In genomic region chr3:126998320-126998719, GRCh38 we compare ENCODE assay signal across 16 cellular contexts. TPM values are rescaled to one million over a fixed set of nuclear protein-coding genes. Genes with fewer than 3 reads are reported as not detected.
A peak's percentile ranks its signal among the peaks of the same experiment; 100 is the strongest.
DNase-seq lines count a peak whose midpoint lies in the region; ATAC-seq, FAIRE-seq and TF ChIP-seq lines count a peak whose summit lies in the region.
"Had no signal": no experiment of that assay in that cellular context is flagged by ENCODE, and none has a peak within 500 bp of the region (broad histone marks: within the 10 kb centered on the region; RNA-seq: fewer than 3 reads in every experiment).

No MANE protein-coding gene starts in this region.

- H3K4me2 ChIP-seq in GM12878 (ENCODE audit: control insufficient read depth, insufficient read depth) (no peak overlapping the region), neuronal stem cell (ENCODE audit: insufficient read depth, low read length, poor library complexity, severe bottlenecking) (no peak overlapping the region), trophoblast cell (ENCODE audit: low read length) (no peak overlapping the region)

- H3K36me3 ChIP-seq in HUES6 (ENCODE audit: control insufficient read depth, insufficient read depth, low read length) (peaks cover 18% of the 10 kb centered on the region), GM12878 (ENCODE audit: control insufficient read depth in 2 of 2, insufficient read depth in 2 of 2, low read length in 1 of 2) (peaks cover 0 to 6% of the 10 kb centered on the region in 2 experiments; a peak in 2 of 4 replicates), neuronal stem cell (replicated peaks in 1 of 2; ENCODE audit: control insufficient read depth in 2 of 2, insufficient read depth in 2 of 2, low read length in 2 of 2) (peaks cover 27 to 53% of the 10 kb centered on the region in 2 donors), trophoblast cell (ENCODE audit: control insufficient read depth in 1 of 2, insufficient read depth in 2 of 2, low read length in 2 of 2) (peaks cover 24 to 31% of the 10 kb centered on the region in 2 experiments)

- ATAC-seq in GM12878 (no peak), left cardiac atrium (no peak)
- ATAC-seq: activated CD4-positive, alpha-beta T cell treated with anti-CD3 and anti-CD28 coated beads for 36 hours; left lobe of liver had no signal

- H2BK12ac ChIP-seq in neuronal stem cell (ENCODE audit: low read length) (no peak overlapping the region), trophoblast cell (ENCODE audit: low read length) (no peak overlapping the region)

- H3K9ac ChIP-seq in HUES6 (ENCODE audit: low read length): no peak overlapping the region
- H3K9ac ChIP-seq in GM12878 (ENCODE audit: control insufficient read depth, insufficient read depth, low read length): no peak overlapping the region
- peak overlapping the region; percentile 50 for H3K9ac ChIP-seq in neuronal stem cell (ENCODE audit: low read depth, low read length, poor library complexity)
- no peak overlapping the region for H3K9ac ChIP-seq in trophoblast cell (ENCODE audit: low read length)

- H3K4ac ChIP-seq in neuronal stem cell (ENCODE audit: low read length): no peak overlapping the region
- H3K4ac ChIP-seq in trophoblast cell (ENCODE audit: low read depth, low read length): no peak overlapping the region

- POLR2A ChIA-PET in GM12878 (lab: Charles Lee): no interaction called here

- no peak for TF ChIP-seq POLR2A in GM12878 (IDR thresholded peaks at IDR 0.05; ENCODE audit: low read depth, low read length)

- in situ Hi-C loops in GM12878 (cut with MboI): no loop called here

- TF ChIP-seq CTCF in C4-2B (conservative IDR thresholded peaks at IDR 0.05): no peak
- TF ChIP-seq CTCF in GM12878 (IDR thresholded peaks at IDR 0.05 in 2 of 3, conservative IDR thresholded peaks at IDR 0.05 in 1 of 3; ENCODE audit: control insufficient read depth in 2 of 3, extremely low read depth in 1 of 3, insufficient read depth in 1 of 3, low read depth in 3 of 3, low read length in 3 of 3): no peak

- H3K18ac ChIP-seq in neuronal stem cell (ENCODE audit: low read length) (peak overlapping the region; percentile 72), trophoblast cell (ENCODE audit: low read length) (no peak overlapping the region)

- DNase-seq in GM12878 (ENCODE audit: low read depth, low spot score): no peak
- DNase-seq in neuronal stem cell (ENCODE audit: low spot score): no peak
- no peak for DNase-seq in left cardiac atrium
- DNase-seq in AG08396 (ENCODE audit: low spot score): no peak
- no peak for DNase-seq in NCI-H345 (lab: John Stamatoyannopoulos, UW)
- DNase-seq in trophoblast cell: no peak
- DNase-seq: activated CD4-positive, alpha-beta T cell treated with anti-CD3 and anti-CD28 coated beads for 36 hours; HCEC 1CT; NCI-H526; nucleus accumbens; SHP77; stimulated activated CD4-positive, alpha-beta T cell treated with anti-CD3 and anti-CD28 coated beads, Interleukin-12 subunit alpha, Interleukin-12 subunit beta, amount 100 ng/mL, for 4 hours had no signal

- H4K91ac ChIP-seq in neuronal stem cell (ENCODE audit: low read depth, low read length, poor library complexity): no peak overlapping the region
- no peak overlapping the region for H4K91ac ChIP-seq in trophoblast cell (ENCODE audit: low read depth, low read length)

- intact Hi-C loops in GM12878 (cut with micrococcal nuclease; ENCODE audit: unreplicated experiment) (no loop called here), left cardiac atrium (cut with DNase I) (no loop called here)

- WGBS in GM12878 (ENCODE audit: insufficient coverage, insufficient replicate concordance, low lambda C conversion rate, missing lambda C conversion rate): 78% methylated on average over 4 of the region's 4 CpGs
- no CpG with 5 or more reads among the region's 4 CpGs for WGBS in neuronal stem cell (ENCODE audit: extremely low coverage in 2 of 2, insufficient read length in 2 of 2, insufficient replicate concordance in 1 of 2), 2 donors
- WGBS in trophoblast cell (ENCODE audit: extremely low coverage, insufficient coverage, insufficient read length): no CpG with 5 or more reads among the region's 4 CpGs

- H4K8ac ChIP-seq in neuronal stem cell (ENCODE audit: low read depth, low read length) (peak overlapping the region; percentile 9), trophoblast cell (ENCODE audit: low read depth, low read length) (no peak overlapping the region)

- no peaks in the 10 kb centered on the region for H3K27me3 ChIP-seq in HUES6 (ENCODE audit: control insufficient read depth, insufficient read depth, low read length)
- H3K27me3 ChIP-seq in GM12878 (replicated peaks in 1 of 2; ENCODE audit: control insufficient read depth in 2 of 2, insufficient read depth in 2 of 2, low read length in 1 of 2): no peaks in the 10 kb centered on the region
- H3K27me3 ChIP-seq in neuronal stem cell (ENCODE audit: control insufficient read depth in 3 of 3, insufficient read depth in 3 of 3, low read depth in 1 of 3, low read length in 3 of 3): no peaks in the 10 kb centered on the region
- no peaks in the 10 kb centered on the region for H3K27me3 ChIP-seq in trophoblast cell (ENCODE audit: insufficient read depth, low read length)

- no peaks in the 10 kb centered on the region for H3K79me2 ChIP-seq in GM12878 (ENCODE audit: control insufficient read depth, insufficient read depth, low read length)
- H3K79me2 ChIP-seq in trophoblast cell (ENCODE audit: control insufficient read depth, insufficient read depth, low read length, poor library complexity): peaks cover 2% of the 10 kb centered on the region

- peaks cover 3% of the 10 kb centered on the region; the same call in 1 of the 2 replicates for H4K20me1 ChIP-seq in GM12878 (ENCODE audit: control insufficient read depth, insufficient read depth)

- no TSS peak for BruUV-seq in GM12878 (replicated peaks; lab: Mats Ljungman, UMichigan)

- H3K4me3 ChIP-seq in HUES6 (ENCODE audit: low read depth, low read length): no peak overlapping the region
- no peak overlapping the region for H3K4me3 ChIP-seq in GM12878
- peak overlapping the region in 1 of 2 donors; percentile 7 for H3K4me3 ChIP-seq in neuronal stem cell (ENCODE audit: low read length in 2 of 2)
- H3K4me3 ChIP-seq in trophoblast cell (ENCODE audit: low read depth, low read length): no peak overlapping the region

- H3K27ac ChIP-seq in C4-2B (peak overlapping the region; percentile 63), HUES6 (ENCODE audit: low read depth, low read length) (peak overlapping the region; percentile 36; the same call in 1 of the 2 replicates), GM12878 (ENCODE audit: control insufficient read depth, insufficient read depth) (no peak overlapping the region), neuronal stem cell (replicated peaks; ENCODE audit: low read length) (no peak overlapping the region), trophoblast cell (ENCODE audit: low read depth, low read length) (no peak overlapping the region)

- H2BK15ac ChIP-seq in neuronal stem cell (ENCODE audit: low read length): no peak overlapping the region

- SMC1A ChIA-PET in GM12878 (lab: Charles Lee; ENCODE audit: uncharacterized antibody, unreplicated experiment): no interaction called here

- H3K14ac ChIP-seq in neuronal stem cell (ENCODE audit: low read length): peak overlapping the region; percentile 75
- H3K14ac ChIP-seq in trophoblast cell (ENCODE audit: low read length): no peak overlapping the region

- no peak for TF ChIP-seq RAD21 in GM12878 (IDR thresholded peaks at IDR 0.05; ENCODE audit: insufficient read depth, low read depth, low read length)

- RAD21 ChIA-PET in GM12878 (lab: Charles Lee; ENCODE audit: unreplicated experiment): no interaction called here

- H2AK5ac ChIP-seq in neuronal stem cell (ENCODE audit: low read depth, low read length) (peak overlapping the region; percentile 52), trophoblast cell (ENCODE audit: low read length) (no peak overlapping the region)

- H3K4me1 ChIP-seq in HUES6 (ENCODE audit: control insufficient read depth, insufficient read depth, low read length) (peaks cover 26% of the 10 kb centered on the region), GM12878 (ENCODE audit: control insufficient read depth, insufficient read depth, low read length) (peaks cover 7% of the 10 kb centered on the region), neuronal stem cell (ENCODE audit: control insufficient read depth in 2 of 2, insufficient read depth in 1 of 2, low read depth in 1 of 2, low read length in 2 of 2) (peaks cover 13 to 29% of the 10 kb centered on the region in 2 donors), trophoblast cell (ENCODE audit: control insufficient read depth in 1 of 2, insufficient read depth in 2 of 2, low read length in 2 of 2) (peaks cover 14 to 16% of the 10 kb centered on the region in 2 experiments)

- H2BK5ac ChIP-seq in neuronal stem cell (ENCODE audit: low read length) (no peak overlapping the region), trophoblast cell (ENCODE audit: low read depth, low read length, poor library complexity) (no peak overlapping the region)

- peaks cover 65% of the 10 kb centered on the region for H3K79me1 ChIP-seq in neuronal stem cell (ENCODE audit: low read depth, low read length)
- peaks cover 5% of the 10 kb centered on the region for H3K79me1 ChIP-seq in trophoblast cell (ENCODE audit: low read length)

- no peak for FAIRE-seq in GM12878 (lab: Jason Lieb, UNC)
- FAIRE-seq: colon had no signal

- H3K9me3 ChIP-seq in HUES6 (ENCODE audit: control insufficient read depth, insufficient read depth, low read depth, low read length) (no peaks in the 10 kb centered on the region), GM12878 (replicated peaks; ENCODE audit: control insufficient read depth, insufficient read depth, low read length) (no peaks in the 10 kb centered on the region), neuronal stem cell (replicated peaks in 1 of 2; ENCODE audit: control insufficient read depth in 2 of 2, insufficient read depth in 1 of 2, low read depth in 1 of 2, low read length in 2 of 2) (no peaks in the 10 kb centered on the region), trophoblast cell (ENCODE audit: insufficient read depth, low read depth, low read length) (peaks cover 2% of the 10 kb centered on the region)

- H3K23ac ChIP-seq in neuronal stem cell (ENCODE audit: low read depth, low read length, poor library complexity) (peak overlapping the region; percentile 8), trophoblast cell (ENCODE audit: low read length) (no peak overlapping the region)

- H4K12ac ChIP-seq in trophoblast cell (ENCODE audit: low read depth, low read length): no peak overlapping the region

- H2AFZ ChIP-seq in GM12878 (ENCODE audit: control insufficient read depth, low read depth, low read length) (no peak overlapping the region), neuronal stem cell (ENCODE audit: low read length) (no peak overlapping the region), trophoblast cell (ENCODE audit: insufficient read depth, low read length, poor library complexity) (no peak overlapping the region)

- CTCF ChIA-PET in GM12878 (lab: Yijun Ruan, JAX): interaction anchor here (0.6 kb wide), 1 partner anchor 378 kb away, joined by 3 read pairs; no protein-coding TSS in a partner anchor

- no peak overlapping the region for H2BK120ac ChIP-seq in neuronal stem cell (ENCODE audit: low read depth, low read length)
- no peak overlapping the region for H2BK120ac ChIP-seq in trophoblast cell (ENCODE audit: insufficient read depth, low read length, poor library complexity)

- TF ChIP-seq EP300 in GM12878 (IDR thresholded peaks at IDR 0.05; ENCODE audit: borderline replicate concordance in 1 of 2, control insufficient read depth in 1 of 2, low read depth in 2 of 2, low read length in 2 of 2): no peak

RNA-seq across cellular contexts. Expression of gene PLXNA1, which starts 15.4 kb away (rescaled TPM):
- total RNA-seq in GM12878 (2013; cell fraction: nucleolus; rRNA removed): 76.3 and 87.4 TPM in 2 replicates
- total RNA-seq in GM12878 (2014; rRNA removed) (3.4 and 5.1 TPM in 2 replicates), GM12878 (2014; rRNA removed; fragmentation: Illumina TruSeq; extraction: Trizol) (2.6 TPM in 2 replicates), GM12878 (2021) (9.9 and 10.3 TPM in 2 replicates), left cardiac atrium (10 to 100 TPM; 18.6 to 20.4 TPM)
- polyA plus RNA-seq in GM12878 (2011; ENCODE audit: low read depth): 1.8 TPM
- polyA plus RNA-seq in GM12878 (2011; rRNA removed) (5.8 and 16.4 TPM in 2 replicates), GM12878 (2014; fragmentation: Illumina TruSeq; extraction: Trizol) (1.8 and 2.5 TPM in 2 replicates), GM12878 (2014; fragmentation: Nextera tagmentation; extraction: Ambion mirVana) (under 1 TPM; 0.03 to 0.15 TPM), GM12878 (2014; rRNA removed) (5.4 and 6.8 TPM in 2 replicates), GM12878 (2016; fragmentation: Nextera tagmentation; extraction: Ambion mirVana) (under 1 TPM; 0.79 to 0.95 TPM)
- polyA plus RNA-seq in GM12878 (2011; cell fraction: cytosol; rRNA removed): 13.6 and 19.3 TPM in 2 replicates
- 104 and 110 TPM in 2 replicates for polyA plus RNA-seq in GM12878 (2011; cell fraction: nucleus; rRNA removed)
- polyA plus RNA-seq in GM12878 (2012): 6.5 and 6.7 TPM in 2 replicates
- polyA minus RNA-seq in GM12878 (2011; rRNA and poly(A)+ RNA removed): 31.7 and 34.5 TPM in 2 replicates
- polyA minus RNA-seq in GM12878 (2011; cell fraction: cytosol; rRNA and poly(A)+ RNA removed): 8.8 and 10.0 TPM in 2 replicates
- 31.4 and 46.3 TPM in 2 replicates for polyA minus RNA-seq in GM12878 (2011; cell fraction: nucleus; rRNA and poly(A)+ RNA removed)
- 31.7 TPM for polyA plus RNA-seq in neuronal stem cell (2013, experiment 1 of 2)
- 32.1 TPM for polyA plus RNA-seq in neuronal stem cell (2013, experiment 2 of 2)
- 32.2 and 33.7 TPM in 2 replicates for polyA plus RNA-seq in trophoblast cell (2013)

Comparison
In these comparisons a context has a peak if more than half of its experiments do, and no peak if none do; other contexts are left out.
1. H3K27ac ChIP-seq: peak in C4-2B (single experiment) and HUES6 (single experiment); none in GM12878 (single experiment), neuronal stem cell (single experiment) and trophoblast cell (single experiment).